Comparison of ENCODE assay signal across 15 cellular contexts in genomic region chr10:77027576-77027975, GRCh38.
DNase-seq lines count a peak whose midpoint lies in the region; ATAC-seq and TF ChIP-seq lines count a peak whose summit lies in the region.
"Had no signal": no experiment of that assay in that cellular context is flagged by ENCODE, and none has a peak within 500 bp of the region (broad histone marks: within the 10 kb centered on the region; RNA-seq: fewer than 3 reads in every experiment).

No MANE protein-coding gene starts in this region.

- H3K36me3 Mint-ChIP-seq in naive thymus-derived CD4-positive, alpha-beta T cell: no peaks in the 10 kb centered on the region
- H3K36me3 Mint-ChIP-seq: natural killer cell had no signal

- H3K36me3 ChIP-seq in naive thymus-derived CD4-positive, alpha-beta T cell (ENCODE audit: control insufficient read depth in 2 of 3, insufficient read depth in 3 of 3, low read length in 3 of 3): no peaks in the 10 kb centered on the region
- H3K36me3 ChIP-seq in upper lobe of left lung: no peaks in the 10 kb centered on the region
- no peaks in the 10 kb centered on the region for H3K36me3 ChIP-seq in BE2C
- H3K36me3 ChIP-seq: tibial nerve had no signal

- no peaks in the 10 kb centered on the region for H3K27me3 ChIP-seq in naive thymus-derived CD4-positive, alpha-beta T cell (ENCODE audit: control insufficient read depth in 2 of 2, insufficient read depth in 2 of 2, low read length in 2 of 2)
- H3K27me3 ChIP-seq in upper lobe of left lung (no peaks in the 10 kb centered on the region), BE2C (no peaks in the 10 kb centered on the region)
- H3K27me3 ChIP-seq: sigmoid colon, tibial nerve had no signal

- no peaks in the 10 kb centered on the region for H3K9me3 ChIP-seq in naive thymus-derived CD4-positive, alpha-beta T cell (ENCODE audit: control insufficient read depth in 2 of 3, low read length in 3 of 3)
- no peaks in the 10 kb centered on the region for H3K9me3 ChIP-seq in upper lobe of left lung
- no peaks in the 10 kb centered on the region for H3K9me3 ChIP-seq in BE2C
- H3K9me3 ChIP-seq: sigmoid colon, tibial nerve had no signal

- no peak overlapping the region for H3K27ac Mint-ChIP-seq in naive thymus-derived CD4-positive, alpha-beta T cell
- H3K27ac Mint-ChIP-seq: activated T-helper 1 cell treated with anti-CD3 and anti-CD28 coated beads, Interleukin-12 subunit alpha, Interleukin-12 subunit beta, Interleukin-2, Interleukin-4 antibody, amounts not matched to agents 30 ng/mL and 10 ng/mL and 1 ng/mL, durations not matched to agents 14 hours and 24 hours and 36 hours; natural killer cell had no signal

- no peak overlapping the region for H3K4me3 ChIP-seq in naive thymus-derived CD4-positive, alpha-beta T cell (ENCODE audit: low read length)
- no peak overlapping the region for H3K4me3 ChIP-seq in upper lobe of left lung
- H3K4me3 ChIP-seq in BE2C (ENCODE audit: low read depth, low read length): no peak overlapping the region
- H3K4me3 ChIP-seq: sigmoid colon, tibial nerve had no signal

- H3K4me3 Mint-ChIP-seq in naive thymus-derived CD4-positive, alpha-beta T cell: no peak overlapping the region
- H3K4me3 Mint-ChIP-seq: activated T-helper 1 cell treated with anti-CD3 and anti-CD28 coated beads, Interleukin-12 subunit alpha, Interleukin-12 subunit beta, Interleukin-2, Interleukin-4 antibody, amounts not matched to agents 30 ng/mL and 10 ng/mL and 1 ng/mL, durations not matched to agents 14 hours and 24 hours and 36 hours; natural killer cell had no signal

- peaks cover 0 to 37% (median 19%) of the 10 kb centered on the region in 5 donors for H3K27me3 Mint-ChIP-seq in naive thymus-derived CD4-positive, alpha-beta T cell

- no peak for TF ChIP-seq POLR2A in upper lobe of left lung (IDR thresholded peaks at IDR 0.05)

- H3K4me1 Mint-ChIP-seq in naive thymus-derived CD4-positive, alpha-beta T cell: peaks cover 0 to 9% (median 0%) of the 10 kb centered on the region in 7 donors
- H3K4me1 Mint-ChIP-seq: natural killer cell had no signal

- WGBS in upper lobe of left lung, 2 donors: 70 to 79% methylated on average over 8 to 9 of the region's 9 CpGs

- ATAC-seq in GM19035 (IDR thresholded peaks at IDR 0.05; ENCODE audit: unreplicated experiment): peak; percentile 73
- peak; percentile 90 for ATAC-seq in HG02642 (IDR thresholded peaks at IDR 0.05; ENCODE audit: poor library complexity, unreplicated experiment)
- peak; percentile 79 for ATAC-seq in HG03565 (IDR thresholded peaks at IDR 0.05; ENCODE audit: unreplicated experiment)
- peak; percentile 27 for ATAC-seq in naive thymus-derived CD4-positive, alpha-beta T cell
- no peak for ATAC-seq in upper lobe of left lung (ENCODE audit: low FRiP score in 2 of 2)
- ATAC-seq: natural killer cell had no signal

- DNase-seq in naive thymus-derived CD4-positive, alpha-beta T cell: no peak
- DNase-seq in upper lobe of left lung (no peak), BE2C (no peak), Ammon's horn (ENCODE audit: low spot score) (no peak)
- no peak for DNase-seq in stimulated activated CD4-positive, alpha-beta T cell treated with anti-CD3 and anti-CD28 coated beads, Interleukin-12 subunit alpha, Interleukin-12 subunit beta, amount 100 ng/mL, for 4 hours
- DNase-seq: activated CD4-positive, CD25-positive, alpha-beta regulatory T cell; DMS53; natural killer cell; NCI-H1436; sigmoid colon had no signal

- CTCF ChIA-PET in naive thymus-derived CD4-positive, alpha-beta T cell (lab: Charles Lee): no interaction called here

- no peaks in the 10 kb centered on the region for H3K4me1 ChIP-seq in naive thymus-derived CD4-positive, alpha-beta T cell (ENCODE audit: control insufficient read depth in 2 of 2, insufficient read depth in 2 of 2, low read length in 2 of 2)
- peaks cover 0 to 6% (median 0%) of the 10 kb centered on the region in 4 donors for H3K4me1 ChIP-seq in upper lobe of left lung
- H3K4me1 ChIP-seq in BE2C: peaks cover 32% of the 10 kb centered on the region
- H3K4me1 ChIP-seq: tibial nerve had no signal

- TF ChIP-seq EP300 in upper lobe of left lung (IDR thresholded peaks at IDR 0.05): no peak

- TF ChIP-seq CTCF in upper lobe of left lung (IDR thresholded peaks at IDR 0.05) (no peak), BE2C (IDR thresholded peaks at IDR 0.05; ENCODE audit: low read depth, low read length) (no peak)

- intact Hi-C loops in naive thymus-derived CD4-positive, alpha-beta T cell (cut with micrococcal nuclease): no loop called here

- POLR2A ChIA-PET in naive thymus-derived CD4-positive, alpha-beta T cell (lab: Charles Lee): no interaction called here

- H3K27ac ChIP-seq in naive thymus-derived CD4-positive, alpha-beta T cell (ENCODE audit: low read depth, low read length): no peak overlapping the region
- H3K27ac ChIP-seq in upper lobe of left lung: no peak overlapping the region
- H3K27ac ChIP-seq: sigmoid colon, tibial nerve had no signal

- H3K9me3 Mint-ChIP-seq in naive thymus-derived CD4-positive, alpha-beta T cell: no peaks in the 10 kb centered on the region
- H3K9me3 Mint-ChIP-seq: activated T-helper 1 cell treated with anti-CD3 and anti-CD28 coated beads, Interleukin-12 subunit alpha, Interleukin-12 subunit beta, Interleukin-2, Interleukin-4 antibody, amounts not matched to agents 30 ng/mL and 10 ng/mL and 1 ng/mL, durations not matched to agents 14 hours and 24 hours and 36 hours; natural killer cell had no signal

Comparison
In these comparisons a context has a peak if more than half of its experiments do, and no peak if none do; other contexts are left out.
1. ATAC-seq: peak in GM19035 (single experiment), HG02642 (single experiment), HG03565 (single experiment) and naive thymus-derived CD4-positive, alpha-beta T cell (single experiment); none in upper lobe of left lung (0 of 2).